1 cellular context compared by ENCODE assay signal in the genomic region with DNA sequence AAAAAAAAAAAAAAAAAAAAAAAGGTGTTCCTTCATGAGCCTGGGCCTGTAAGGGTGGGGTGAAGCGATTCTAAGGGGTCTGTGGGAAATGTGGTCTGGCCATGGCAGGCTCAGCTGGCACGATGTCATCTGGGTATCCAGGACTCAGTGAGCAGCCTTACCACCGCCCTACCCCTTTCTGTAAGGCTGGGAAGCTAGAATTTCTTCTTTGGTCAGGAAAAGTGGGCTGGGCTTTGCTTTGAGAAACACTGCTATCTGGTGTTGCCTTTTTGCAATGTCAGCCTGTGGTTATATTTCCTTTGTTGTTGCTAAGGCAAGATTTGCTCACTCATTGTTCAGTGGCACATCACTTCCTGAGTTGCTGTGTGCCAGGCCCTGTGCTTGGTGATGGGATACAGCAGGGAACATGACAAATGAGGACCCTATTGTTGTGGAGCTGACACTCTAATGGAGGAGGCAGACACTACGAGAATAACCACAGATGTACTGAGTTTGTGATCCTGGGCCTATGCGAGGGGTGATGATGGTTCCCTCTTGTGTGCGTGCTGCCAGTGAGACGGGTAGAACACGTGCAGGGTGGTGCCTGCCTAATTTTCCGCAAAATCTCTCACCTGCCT.
TF ChIP-seq lines count a peak whose summit lies in the region.

No MANE protein-coding gene starts in this region.

TF ChIP-seq in liver, 16 proteins besides CTCF, POLR2A, EP300 and RAD21 (continued from another document):
- TF ChIP-seq HNF4A (conservative IDR thresholded peaks at IDR 0.05) (no peak), RXRA (IDR thresholded peaks at IDR 0.05) (no peak), SP1 (IDR thresholded peaks at IDR 0.05) (no peak)
- TF ChIP-seq, protein P1, sequence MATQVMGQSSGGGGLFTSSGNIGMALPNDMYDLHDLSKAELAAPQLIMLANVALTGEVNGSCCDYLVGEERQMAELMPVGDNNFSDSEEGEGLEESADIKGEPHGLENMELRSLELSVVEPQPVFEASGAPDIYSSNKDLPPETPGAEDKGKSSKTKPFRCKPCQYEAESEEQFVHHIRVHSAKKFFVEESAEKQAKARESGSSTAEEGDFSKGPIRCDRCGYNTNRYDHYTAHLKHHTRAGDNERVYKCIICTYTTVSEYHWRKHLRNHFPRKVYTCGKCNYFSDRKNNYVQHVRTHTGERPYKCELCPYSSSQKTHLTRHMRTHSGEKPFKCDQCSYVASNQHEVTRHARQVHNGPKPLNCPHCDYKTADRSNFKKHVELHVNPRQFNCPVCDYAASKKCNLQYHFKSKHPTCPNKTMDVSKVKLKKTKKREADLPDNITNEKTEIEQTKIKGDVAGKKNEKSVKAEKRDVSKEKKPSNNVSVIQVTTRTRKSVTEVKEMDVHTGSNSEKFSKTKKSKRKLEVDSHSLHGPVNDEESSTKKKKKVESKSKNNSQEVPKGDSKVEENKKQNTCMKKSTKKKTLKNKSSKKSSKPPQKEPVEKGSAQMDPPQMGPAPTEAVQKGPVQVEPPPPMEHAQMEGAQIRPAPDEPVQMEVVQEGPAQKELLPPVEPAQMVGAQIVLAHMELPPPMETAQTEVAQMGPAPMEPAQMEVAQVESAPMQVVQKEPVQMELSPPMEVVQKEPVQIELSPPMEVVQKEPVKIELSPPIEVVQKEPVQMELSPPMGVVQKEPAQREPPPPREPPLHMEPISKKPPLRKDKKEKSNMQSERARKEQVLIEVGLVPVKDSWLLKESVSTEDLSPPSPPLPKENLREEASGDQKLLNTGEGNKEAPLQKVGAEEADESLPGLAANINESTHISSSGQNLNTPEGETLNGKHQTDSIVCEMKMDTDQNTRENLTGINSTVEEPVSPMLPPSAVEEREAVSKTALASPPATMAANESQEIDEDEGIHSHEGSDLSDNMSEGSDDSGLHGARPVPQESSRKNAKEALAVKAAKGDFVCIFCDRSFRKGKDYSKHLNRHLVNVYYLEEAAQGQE (IDR thresholded peaks at IDR 0.05) = no peak
TF ChIP-seq in liver: peak in this region for 0.
